35 cellular contexts compared by ENCODE assay signal in genomic region chr7:88610942-88611341, GRCh38.
"Had no signal": no experiment of that assay in that cellular context is flagged by ENCODE, and none has a peak within 500 bp of the region (broad histone marks: within the 10 kb centered on the region; RNA-seq: fewer than 3 reads in every experiment).

No MANE protein-coding gene starts in this region.

- H3K27ac ChIP-seq: KMS-11 had no signal

- H3K4me3 ChIP-seq: MG63 had no signal

- H3K27me3 ChIP-seq: MG63 had no signal

- H3K36me3 ChIP-seq: MG63 had no signal

- DNase-seq: Karpas-422, Kasumi-1, KG1, MG63, MM.1S, MV-4-11, NCI-H1048, NCI-H1092, NCI-H1092 treated with DMSO at 0.1 percent for 48 hours, NCI-H1105, NCI-H1105 treated with DMSO at 0.1 percent for 48 hours, NCI-H1417, NCI-H1417 treated with DMSO at 0.1 percent for 48 hours, NCI-H1436, NCI-H1436 treated with DMSO at 0.1 percent for 48 hours, NCI-H146, NCI-H1694, NCI-H1694 treated with DMSO at 0.1 percent for 48 hours, NCI-H187, NCI-H187 treated with DMSO at 0.1 percent for 48 hours, NCI-H1930, NCI-H2029, NCI-H2029 treated with DMSO at 0.1 percent for 48 hours, NCI-H2081 treated with DMSO at 0.1 percent for 48 hours, NCI-H2107, NCI-H2171, NCI-H2171 treated with DMSO at 0.1 percent for 48 hours, NCI-H2227 treated with DMSO at 0.1 percent for 48 hours, NCI-H226, NCI-H345, NCI-H446, NCI-H446 treated with DMSO at 0.1 percent for 48 hours, NCI-H510A, NCI-H510A treated with DMSO at 0.1 percent for 48 hours had no signal

- H3K9me3 ChIP-seq: MG63 had no signal
